In the genomic region with DNA sequence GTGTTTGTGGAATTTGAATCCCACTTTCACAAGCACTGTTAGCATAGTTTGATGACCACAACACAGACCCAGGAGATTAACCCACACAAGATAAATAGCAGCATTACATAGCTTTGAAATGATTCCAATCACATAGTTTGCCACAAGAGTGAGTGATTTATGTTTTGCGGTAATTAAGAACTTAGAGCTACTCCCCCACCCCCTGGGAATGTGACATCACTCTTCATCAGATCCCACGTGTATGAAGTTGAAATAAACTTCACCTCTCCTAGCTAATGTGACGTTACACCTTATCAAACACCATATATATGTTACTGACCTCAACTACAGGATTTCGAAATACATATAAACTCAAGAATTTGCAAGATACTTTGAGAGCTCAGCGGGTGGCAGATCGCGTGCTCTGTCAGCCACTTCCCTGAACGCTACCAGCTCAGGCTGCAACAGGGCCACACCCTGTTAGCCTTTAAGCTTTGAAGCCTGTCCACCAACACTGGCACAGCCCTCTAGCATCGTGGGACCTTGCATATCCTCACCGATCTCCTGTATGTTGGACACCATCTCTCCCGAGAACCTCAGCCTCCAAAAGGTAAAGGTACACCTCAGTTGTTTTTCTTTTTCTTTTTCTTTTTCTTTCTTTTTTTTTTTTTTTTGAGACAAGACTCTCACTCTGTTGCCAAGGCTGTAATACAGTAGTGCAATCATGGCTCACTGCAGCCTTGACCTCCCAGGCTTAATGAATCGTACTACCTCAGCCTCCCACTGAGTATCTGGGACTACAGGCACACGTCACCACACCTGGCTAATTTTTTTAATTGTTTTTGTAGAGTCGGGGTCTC, we compare ENCODE assay signal across 1 cellular context.
TF ChIP-seq lines count a peak whose summit lies in the region.

No MANE protein-coding gene starts in this region.

TF ChIP-seq in HEK293, 187 proteins besides CTCF, POLR2A, EP300 and RAD21 (continued from another document):
- TF ChIP-seq INSM2 (tag by site-specific recombination; IDR thresholded peaks at IDR 0.05): peak; percentile 100
- peak; percentile 86 for TF ChIP-seq ZFP69B (tag by site-specific recombination; IDR thresholded peaks at IDR 0.05)
- no peak for TF ChIP-seq ZNF521 (tag by site-specific recombination; IDR thresholded peaks at IDR 0.05)
- no peak for TF ChIP-seq HOXA7 (CRISPR knock-in tag; IDR thresholded peaks at IDR 0.05; ENCODE audit: borderline replicate concordance)
- 0 out of 2 replicates have a peak, but pooled peaks have one; percentile 61 for TF ChIP-seq ZNF626 (tag by site-specific recombination; IDR thresholded peaks at IDR 0.05)
- peak; percentile 97 for TF ChIP-seq HOXD13 (CRISPR knock-in tag; IDR thresholded peaks at IDR 0.05; ENCODE audit: borderline replicate concordance)
- TF ChIP-seq SCRT1 (tag by site-specific recombination; IDR thresholded peaks at IDR 0.05; ENCODE audit: borderline replicate concordance): peak; percentile 83
- peak; percentile 99 for TF ChIP-seq ZNF2 (tag by site-specific recombination; IDR thresholded peaks at IDR 0.05)
- TF ChIP-seq ZNF211 (tag by site-specific recombination; IDR thresholded peaks at IDR 0.05; ENCODE audit: low read depth): no peak
- no peak for TF ChIP-seq ZNF274 (IDR thresholded peaks at IDR 0.05; ENCODE audit: low read length)
- TF ChIP-seq ZNF274 (tag by site-specific recombination; IDR thresholded peaks at IDR 0.05; ENCODE audit: borderline replicate concordance): no peak
- peak; percentile 99 for TF ChIP-seq ZSCAN23 (tag by site-specific recombination; IDR thresholded peaks at IDR 0.05)
- peak; percentile 99 for TF ChIP-seq KLF8 (tag by site-specific recombination; IDR thresholded peaks at IDR 0.05)
- TF ChIP-seq, protein P1, sequence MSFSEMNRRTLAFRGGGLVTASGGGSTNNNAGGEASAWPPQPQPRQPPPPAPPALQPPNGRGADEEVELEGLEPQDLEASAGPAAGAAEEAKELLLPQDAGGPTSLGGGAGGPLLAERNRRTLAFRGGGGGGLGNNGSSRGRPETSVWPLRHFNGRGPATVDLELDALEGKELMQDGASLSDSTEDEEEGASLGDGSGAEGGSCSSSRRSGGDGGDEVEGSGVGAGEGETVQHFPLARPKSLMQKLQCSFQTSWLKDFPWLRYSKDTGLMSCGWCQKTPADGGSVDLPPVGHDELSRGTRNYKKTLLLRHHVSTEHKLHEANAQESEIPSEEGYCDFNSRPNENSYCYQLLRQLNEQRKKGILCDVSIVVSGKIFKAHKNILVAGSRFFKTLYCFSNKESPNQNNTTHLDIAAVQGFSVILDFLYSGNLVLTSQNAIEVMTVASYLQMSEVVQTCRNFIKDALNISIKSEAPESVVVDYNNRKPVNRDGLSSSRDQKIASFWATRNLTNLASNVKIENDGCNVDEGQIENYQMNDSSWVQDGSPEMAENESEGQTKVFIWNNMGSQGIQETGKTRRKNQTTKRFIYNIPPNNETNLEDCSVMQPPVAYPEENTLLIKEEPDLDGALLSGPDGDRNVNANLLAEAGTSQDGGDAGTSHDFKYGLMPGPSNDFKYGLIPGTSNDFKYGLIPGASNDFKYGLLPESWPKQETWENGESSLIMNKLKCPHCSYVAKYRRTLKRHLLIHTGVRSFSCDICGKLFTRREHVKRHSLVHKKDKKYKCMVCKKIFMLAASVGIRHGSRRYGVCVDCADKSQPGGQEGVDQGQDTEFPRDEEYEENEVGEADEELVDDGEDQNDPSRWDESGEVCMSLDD (tag by site-specific recombination; IDR thresholded peaks at IDR 0.05): peak; percentile 52; the same call in 1 of the 2 replicates
- TF ChIP-seq ZNF324 (tag by site-specific recombination; IDR thresholded peaks at IDR 0.05): peak; percentile 98
- TF ChIP-seq ZBTB1 (tag by site-specific recombination; IDR thresholded peaks at IDR 0.05): peak; percentile 95
- no peak for TF ChIP-seq ZNF132 (tag by site-specific recombination; IDR thresholded peaks at IDR 0.05; ENCODE audit: borderline replicate concordance)
- peak; percentile 100 for TF ChIP-seq ZNF394 (tag by site-specific recombination; IDR thresholded peaks at IDR 0.05; ENCODE audit: borderline replicate concordance)
- TF ChIP-seq TCF7L2 (IDR thresholded peaks at IDR 0.05; ENCODE audit: borderline replicate concordance, low read depth, low read length): peak; percentile 97
- no peak for TF ChIP-seq ZFP3 (tag by site-specific recombination; IDR thresholded peaks at IDR 0.05; ENCODE audit: low read depth)
- TF ChIP-seq ZNF777 (tag by site-specific recombination; IDR thresholded peaks at IDR 0.05; ENCODE audit: borderline replicate concordance): no peak
- peak; percentile 98 for TF ChIP-seq ZBTB17 (tag by site-specific recombination; IDR thresholded peaks at IDR 0.05)
- peak; percentile 69 for TF ChIP-seq ZNF341 (tag by site-specific recombination; IDR thresholded peaks at IDR 0.05; ENCODE audit: low read depth)
- TF ChIP-seq KLF9 (tag by site-specific recombination; IDR thresholded peaks at IDR 0.05; ENCODE audit: low read depth): peak; percentile 80
- TF ChIP-seq ZNF529 (tag by site-specific recombination; IDR thresholded peaks at IDR 0.05; ENCODE audit: insufficient replicate concordance): no peak
- peak; percentile 91; the same call in 1 of the 2 replicates for TF ChIP-seq GLI4 (tag by site-specific recombination; IDR thresholded peaks at IDR 0.05)
- TF ChIP-seq ZNF548 (tag by site-specific recombination; IDR thresholded peaks at IDR 0.05): no peak
- TF ChIP-seq ZNF37A (tag by site-specific recombination; IDR thresholded peaks at IDR 0.05): 0 out of 2 replicates have a peak, but pooled peaks have one; percentile 66
- TF ChIP-seq EGR2 (tag by site-specific recombination; IDR thresholded peaks at IDR 0.05; ENCODE audit: low read depth): peak; percentile 87
- no peak for TF ChIP-seq ZNF426 (tag by site-specific recombination; IDR thresholded peaks at IDR 0.05)
- peak; percentile 100 for TF ChIP-seq KLF17 (tag by site-specific recombination; IDR thresholded peaks at IDR 0.05)
- TF ChIP-seq MEIS1 (CRISPR knock-in tag; IDR thresholded peaks at IDR 0.05; ENCODE audit: borderline replicate concordance): peak; percentile 92
- TF ChIP-seq, protein P2, sequence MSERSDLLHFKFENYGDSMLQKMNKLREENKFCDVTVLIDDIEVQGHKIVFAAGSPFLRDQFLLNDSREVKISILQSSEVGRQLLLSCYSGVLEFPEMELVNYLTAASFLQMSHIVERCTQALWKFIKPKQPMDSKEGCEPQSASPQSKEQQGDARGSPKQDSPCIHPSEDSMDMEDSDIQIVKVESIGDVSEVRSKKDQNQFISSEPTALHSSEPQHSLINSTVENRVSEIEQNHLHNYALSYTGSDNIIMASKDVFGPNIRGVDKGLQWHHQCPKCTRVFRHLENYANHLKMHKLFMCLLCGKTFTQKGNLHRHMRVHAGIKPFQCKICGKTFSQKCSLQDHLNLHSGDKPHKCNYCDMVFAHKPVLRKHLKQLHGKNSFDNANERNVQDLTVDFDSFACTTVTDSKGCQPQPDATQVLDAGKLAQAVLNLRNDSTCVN (tag by site-specific recombination; optimal IDR thresholded peaks at IDR 0.05): peak; percentile 47
- TF ChIP-seq, protein P3, sequence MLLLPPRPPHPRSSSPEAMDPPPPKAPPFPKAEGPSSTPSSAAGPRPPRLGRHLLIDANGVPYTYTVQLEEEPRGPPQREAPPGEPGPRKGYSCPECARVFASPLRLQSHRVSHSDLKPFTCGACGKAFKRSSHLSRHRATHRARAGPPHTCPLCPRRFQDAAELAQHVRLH (tag by site-specific recombination; IDR thresholded peaks at IDR 0.05): peak; percentile 97
- peak; percentile 99 for TF ChIP-seq KLF10 (tag by site-specific recombination; IDR thresholded peaks at IDR 0.05)
- no peak for TF ChIP-seq ZNF837 (tag by site-specific recombination; IDR thresholded peaks at IDR 0.05)
- TF ChIP-seq FEZF1 (tag by site-specific recombination; IDR thresholded peaks at IDR 0.05): peak; percentile 98
- peak; percentile 99 for TF ChIP-seq WT1 (tag by site-specific recombination; IDR thresholded peaks at IDR 0.05)
- TF ChIP-seq, protein P4, sequence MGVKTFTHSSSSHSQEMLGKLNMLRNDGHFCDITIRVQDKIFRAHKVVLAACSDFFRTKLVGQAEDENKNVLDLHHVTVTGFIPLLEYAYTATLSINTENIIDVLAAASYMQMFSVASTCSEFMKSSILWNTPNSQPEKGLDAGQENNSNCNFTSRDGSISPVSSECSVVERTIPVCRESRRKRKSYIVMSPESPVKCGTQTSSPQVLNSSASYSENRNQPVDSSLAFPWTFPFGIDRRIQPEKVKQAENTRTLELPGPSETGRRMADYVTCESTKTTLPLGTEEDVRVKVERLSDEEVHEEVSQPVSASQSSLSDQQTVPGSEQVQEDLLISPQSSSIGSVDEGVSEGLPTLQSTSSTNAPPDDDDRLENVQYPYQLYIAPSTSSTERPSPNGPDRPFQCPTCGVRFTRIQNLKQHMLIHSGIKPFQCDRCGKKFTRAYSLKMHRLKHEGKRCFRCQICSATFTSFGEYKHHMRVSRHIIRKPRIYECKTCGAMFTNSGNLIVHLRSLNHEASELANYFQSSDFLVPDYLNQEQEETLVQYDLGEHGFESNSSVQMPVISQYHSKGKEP (tag by site-specific recombination; IDR thresholded peaks at IDR 0.05): peak; percentile 97
- no peak for TF ChIP-seq ZNF571 (tag by site-specific recombination; IDR thresholded peaks at IDR 0.05)
- peak; percentile 99 for TF ChIP-seq BCL11A (tag by site-specific recombination; IDR thresholded peaks at IDR 0.05; ENCODE audit: low read depth)
- TF ChIP-seq ZNF221 (tag by site-specific recombination; IDR thresholded peaks at IDR 0.05; ENCODE audit: borderline replicate concordance): no peak
- peak; percentile 70 for TF ChIP-seq TRIM28 (IDR thresholded peaks at IDR 0.05; ENCODE audit: borderline replicate concordance, low read length)
- TF ChIP-seq SETDB1 (IDR thresholded peaks at IDR 0.05; ENCODE audit: insufficient read length, low read length): no peak
- TF ChIP-seq, protein P5, sequence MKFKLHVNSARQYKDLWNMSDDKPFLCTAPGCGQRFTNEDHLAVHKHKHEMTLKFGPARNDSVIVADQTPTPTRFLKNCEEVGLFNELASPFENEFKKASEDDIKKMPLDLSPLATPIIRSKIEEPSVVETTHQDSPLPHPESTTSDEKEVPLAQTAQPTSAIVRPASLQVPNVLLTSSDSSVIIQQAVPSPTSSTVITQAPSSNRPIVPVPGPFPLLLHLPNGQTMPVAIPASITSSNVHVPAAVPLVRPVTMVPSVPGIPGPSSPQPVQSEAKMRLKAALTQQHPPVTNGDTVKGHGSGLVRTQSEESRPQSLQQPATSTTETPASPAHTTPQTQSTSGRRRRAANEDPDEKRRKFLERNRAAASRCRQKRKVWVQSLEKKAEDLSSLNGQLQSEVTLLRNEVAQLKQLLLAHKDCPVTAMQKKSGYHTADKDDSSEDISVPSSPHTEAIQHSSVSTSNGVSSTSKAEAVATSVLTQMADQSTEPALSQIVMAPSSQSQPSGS (tag by site-specific recombination; IDR thresholded peaks at IDR 0.05; ENCODE audit: low read depth): peak; percentile 99
TF ChIP-seq in HEK293: peak in this region for 106.
